In the genomic region with DNA sequence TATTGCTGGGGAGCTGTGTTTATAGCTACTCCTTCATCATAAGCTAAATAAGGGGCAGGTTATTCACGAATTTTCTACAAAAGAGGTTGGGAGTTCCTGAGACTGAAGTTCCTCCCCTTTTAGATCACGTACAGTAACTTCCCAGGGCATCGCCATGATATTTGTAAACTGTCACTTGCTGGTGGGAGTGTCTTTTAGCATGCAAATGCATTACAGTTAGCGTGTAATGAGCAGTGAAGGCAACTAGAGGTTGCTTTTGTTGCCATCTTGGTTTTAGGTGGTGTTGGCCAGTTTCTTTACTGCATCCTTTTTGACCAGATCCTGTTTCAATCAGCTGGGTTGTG, we compare ENCODE assay signal across 2 cellular contexts.
TF ChIP-seq lines count a peak whose summit lies in the region.

No MANE protein-coding gene starts in this region.

TF ChIP-seq in GM23338, 12 proteins besides CTCF, POLR2A, EP300 and RAD21:
- no peak for TF ChIP-seq CREB1 (CRISPR knock-in tag; IDR thresholded peaks at IDR 0.05; ENCODE audit: low read depth)

TF ChIP-seq in WTC11, 78 proteins besides CTCF, POLR2A, EP300 and RAD21:
- TF ChIP-seq, protein P1, sequence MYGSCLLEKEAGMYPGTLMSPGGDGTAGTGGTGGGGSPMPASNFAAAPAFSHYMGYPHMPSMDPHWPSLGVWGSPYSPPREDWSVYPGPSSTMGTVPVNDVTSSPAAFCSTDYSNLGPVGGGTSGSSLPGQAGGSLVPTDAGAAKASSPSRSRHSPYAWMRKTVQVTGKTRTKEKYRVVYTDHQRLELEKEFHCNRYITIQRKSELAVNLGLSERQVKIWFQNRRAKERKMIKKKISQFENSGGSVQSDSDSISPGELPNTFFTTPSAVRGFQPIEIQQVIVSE (CRISPR knock-in tag; IDR thresholded peaks at IDR 0.05; ENCODE audit: borderline replicate concordance), result no peak
- TF ChIP-seq ZNF219 (CRISPR knock-in tag; IDR thresholded peaks at IDR 0.05; ENCODE audit: borderline replicate concordance) (no peak), HMGA2 (CRISPR knock-in tag; IDR thresholded peaks at IDR 0.05) (no peak), NR1H2 (CRISPR knock-in tag; IDR thresholded peaks at IDR 0.05) (no peak), ESRRA (CRISPR knock-in tag; IDR thresholded peaks at IDR 0.05; ENCODE audit: borderline replicate concordance) (no peak), CREM (CRISPR knock-in tag; IDR thresholded peaks at IDR 0.05) (no peak)
- TF ChIP-seq, protein P2, sequence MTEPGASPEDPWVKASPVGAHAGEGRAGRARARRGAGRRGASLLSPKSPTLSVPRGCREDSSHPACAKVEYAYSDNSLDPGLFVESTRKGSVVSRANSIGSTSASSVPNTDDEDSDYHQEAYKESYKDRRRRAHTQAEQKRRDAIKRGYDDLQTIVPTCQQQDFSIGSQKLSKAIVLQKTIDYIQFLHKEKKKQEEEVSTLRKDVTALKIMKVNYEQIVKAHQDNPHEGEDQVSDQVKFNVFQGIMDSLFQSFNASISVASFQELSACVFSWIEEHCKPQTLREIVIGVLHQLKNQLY (CRISPR knock-in tag; IDR thresholded peaks at IDR 0.05), result no peak
- TF ChIP-seq, protein P3, sequence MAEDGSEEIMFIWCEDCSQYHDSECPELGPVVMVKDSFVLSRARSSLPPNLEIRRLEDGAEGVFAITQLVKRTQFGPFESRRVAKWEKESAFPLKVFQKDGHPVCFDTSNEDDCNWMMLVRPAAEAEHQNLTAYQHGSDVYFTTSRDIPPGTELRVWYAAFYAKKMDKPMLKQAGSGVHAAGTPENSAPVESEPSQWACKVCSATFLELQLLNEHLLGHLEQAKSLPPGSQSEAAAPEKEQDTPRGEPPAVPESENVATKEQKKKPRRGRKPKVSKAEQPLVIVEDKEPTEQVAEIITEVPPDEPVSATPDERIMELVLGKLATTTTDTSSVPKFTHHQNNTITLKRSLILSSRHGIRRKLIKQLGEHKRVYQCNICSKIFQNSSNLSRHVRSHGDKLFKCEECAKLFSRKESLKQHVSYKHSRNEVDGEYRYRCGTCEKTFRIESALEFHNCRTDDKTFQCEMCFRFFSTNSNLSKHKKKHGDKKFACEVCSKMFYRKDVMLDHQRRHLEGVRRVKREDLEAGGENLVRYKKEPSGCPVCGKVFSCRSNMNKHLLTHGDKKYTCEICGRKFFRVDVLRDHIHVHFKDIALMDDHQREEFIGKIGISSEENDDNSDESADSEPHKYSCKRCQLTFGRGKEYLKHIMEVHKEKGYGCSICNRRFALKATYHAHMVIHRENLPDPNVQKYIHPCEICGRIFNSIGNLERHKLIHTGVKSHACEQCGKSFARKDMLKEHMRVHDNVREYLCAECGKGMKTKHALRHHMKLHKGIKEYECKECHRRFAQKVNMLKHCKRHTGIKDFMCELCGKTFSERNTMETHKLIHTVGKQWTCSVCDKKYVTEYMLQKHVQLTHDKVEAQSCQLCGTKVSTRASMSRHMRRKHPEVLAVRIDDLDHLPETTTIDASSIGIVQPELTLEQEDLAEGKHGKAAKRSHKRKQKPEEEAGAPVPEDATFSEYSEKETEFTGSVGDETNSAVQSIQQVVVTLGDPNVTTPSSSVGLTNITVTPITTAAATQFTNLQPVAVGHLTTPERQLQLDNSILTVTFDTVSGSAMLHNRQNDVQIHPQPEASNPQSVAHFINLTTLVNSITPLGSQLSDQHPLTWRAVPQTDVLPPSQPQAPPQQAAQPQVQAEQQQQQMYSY (CRISPR knock-in tag; IDR thresholded peaks at IDR 0.05), result no peak
- TF ChIP-seq, protein P4, sequence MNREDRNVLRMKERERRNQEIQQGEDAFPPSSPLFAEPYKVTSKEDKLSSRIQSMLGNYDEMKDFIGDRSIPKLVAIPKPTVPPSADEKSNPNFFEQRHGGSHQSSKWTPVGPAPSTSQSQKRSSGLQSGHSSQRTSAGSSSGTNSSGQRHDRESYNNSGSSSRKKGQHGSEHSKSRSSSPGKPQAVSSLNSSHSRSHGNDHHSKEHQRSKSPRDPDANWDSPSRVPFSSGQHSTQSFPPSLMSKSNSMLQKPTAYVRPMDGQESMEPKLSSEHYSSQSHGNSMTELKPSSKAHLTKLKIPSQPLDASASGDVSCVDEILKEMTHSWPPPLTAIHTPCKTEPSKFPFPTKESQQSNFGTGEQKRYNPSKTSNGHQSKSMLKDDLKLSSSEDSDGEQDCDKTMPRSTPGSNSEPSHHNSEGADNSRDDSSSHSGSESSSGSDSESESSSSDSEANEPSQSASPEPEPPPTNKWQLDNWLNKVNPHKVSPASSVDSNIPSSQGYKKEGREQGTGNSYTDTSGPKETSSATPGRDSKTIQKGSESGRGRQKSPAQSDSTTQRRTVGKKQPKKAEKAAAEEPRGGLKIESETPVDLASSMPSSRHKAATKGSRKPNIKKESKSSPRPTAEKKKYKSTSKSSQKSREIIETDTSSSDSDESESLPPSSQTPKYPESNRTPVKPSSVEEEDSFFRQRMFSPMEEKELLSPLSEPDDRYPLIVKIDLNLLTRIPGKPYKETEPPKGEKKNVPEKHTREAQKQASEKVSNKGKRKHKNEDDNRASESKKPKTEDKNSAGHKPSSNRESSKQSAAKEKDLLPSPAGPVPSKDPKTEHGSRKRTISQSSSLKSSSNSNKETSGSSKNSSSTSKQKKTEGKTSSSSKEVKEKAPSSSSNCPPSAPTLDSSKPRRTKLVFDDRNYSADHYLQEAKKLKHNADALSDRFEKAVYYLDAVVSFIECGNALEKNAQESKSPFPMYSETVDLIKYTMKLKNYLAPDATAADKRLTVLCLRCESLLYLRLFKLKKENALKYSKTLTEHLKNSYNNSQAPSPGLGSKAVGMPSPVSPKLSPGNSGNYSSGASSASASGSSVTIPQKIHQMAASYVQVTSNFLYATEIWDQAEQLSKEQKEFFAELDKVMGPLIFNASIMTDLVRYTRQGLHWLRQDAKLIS (CRISPR knock-in tag; IDR thresholded peaks at IDR 0.05; ENCODE audit: borderline replicate concordance), result no peak
TF ChIP-seq in WTC11: peak in this region for 0.
